1 cellular context compared by ENCODE assay signal in genomic region chr9:113395000-113395861, GRCh38.
A peak's percentile ranks its signal among the peaks of the same experiment; 100 is the strongest.
TF ChIP-seq lines count a peak whose summit lies in the region.

No MANE protein-coding gene starts in this region.

TF ChIP-seq in HepG2, 621 proteins besides CTCF, POLR2A, EP300 and RAD21 (continued from another document and continues in another):
- no peak for TF ChIP-seq AKNA (CRISPR knock-in tag; IDR thresholded peaks at IDR 0.05; ENCODE audit: borderline replicate concordance)
- peak; percentile 80 for TF ChIP-seq BCL6 (CRISPR knock-in tag; IDR thresholded peaks at IDR 0.05)
- no peak for TF ChIP-seq SOX13 (IDR thresholded peaks at IDR 0.05)
- peak in 1 of 2 experiments; percentile 84; a peak in 1 of 4 replicates for TF ChIP-seq SOX13 (CRISPR knock-in tag; conservative IDR thresholded peaks at IDR 0.05 in 1 of 2, IDR thresholded peaks at IDR 0.05 in 1 of 2)
- no peak for TF ChIP-seq ELF1 (CRISPR knock-in tag; IDR thresholded peaks at IDR 0.05)
- peak; percentile 89 for TF ChIP-seq FOXA3 (CRISPR knock-in tag; IDR thresholded peaks at IDR 0.05)
- no peak for TF ChIP-seq KLF6 (CRISPR knock-in tag; IDR thresholded peaks at IDR 0.05)
- TF ChIP-seq ZNF776 (CRISPR knock-in tag; IDR thresholded peaks at IDR 0.05): 0 out of 2 replicates have a peak, but pooled peaks have one; percentile 42
- TF ChIP-seq ZNF230 (CRISPR knock-in tag; IDR thresholded peaks at IDR 0.05): no peak
- peak; percentile 63; the same call in 1 of the 2 replicates for TF ChIP-seq ADNP (CRISPR knock-in tag; IDR thresholded peaks at IDR 0.05)
- TF ChIP-seq PPARG (CRISPR knock-in tag; conservative IDR thresholded peaks at IDR 0.05): peak; percentile 96
- TF ChIP-seq ERF (CRISPR knock-in tag; IDR thresholded peaks at IDR 0.05): peak; percentile 66; the same call in 1 of the 2 replicates
- TF ChIP-seq CREB3 (CRISPR knock-in tag; IDR thresholded peaks at IDR 0.05): no peak
- TF ChIP-seq TOE1 (CRISPR knock-in tag; IDR thresholded peaks at IDR 0.05): no peak
- peak; percentile 61; the same call in 1 of the 2 replicates for TF ChIP-seq ZNF644 (CRISPR knock-in tag; IDR thresholded peaks at IDR 0.05; ENCODE audit: low read depth)
- no peak for TF ChIP-seq DNMT1 (CRISPR knock-in tag; IDR thresholded peaks at IDR 0.05)
- peak; percentile 56; the same call in 1 of the 2 replicates for TF ChIP-seq FOXK1 (CRISPR knock-in tag; IDR thresholded peaks at IDR 0.05; ENCODE audit: borderline replicate concordance, low read depth)
- TF ChIP-seq ZNF264 (CRISPR knock-in tag; IDR thresholded peaks at IDR 0.05): no peak
- no peak for TF ChIP-seq AKAP8 (CRISPR knock-in tag; IDR thresholded peaks at IDR 0.05)
- no peak for TF ChIP-seq ZNF703 (CRISPR knock-in tag; IDR thresholded peaks at IDR 0.05; ENCODE audit: borderline replicate concordance)
- TF ChIP-seq ARNT (IDR thresholded peaks at IDR 0.05): no peak
- no peak for TF ChIP-seq NFIB (CRISPR knock-in tag; IDR thresholded peaks at IDR 0.05; ENCODE audit: borderline replicate concordance)
- peak; percentile 84 for TF ChIP-seq FOXP4 (CRISPR knock-in tag; IDR thresholded peaks at IDR 0.05)
- TF ChIP-seq ZBTB25 (CRISPR knock-in tag; IDR thresholded peaks at IDR 0.05): no peak
- no peak for TF ChIP-seq XBP1 (CRISPR knock-in tag; IDR thresholded peaks at IDR 0.05)
- TF ChIP-seq NFE2 (CRISPR knock-in tag; IDR thresholded peaks at IDR 0.05): no peak
- TF ChIP-seq ZNF124 (CRISPR knock-in tag; IDR thresholded peaks at IDR 0.05): 0 out of 2 replicates have a peak, but pooled peaks have one; percentile 48
- 0 out of 2 replicates have a peak, but pooled peaks have one; percentile 26 for TF ChIP-seq ZNF274 (CRISPR knock-in tag; IDR thresholded peaks at IDR 0.05)
- TF ChIP-seq IRX3 (CRISPR knock-in tag; IDR thresholded peaks at IDR 0.05; ENCODE audit: borderline replicate concordance, low read depth): no peak
- TF ChIP-seq ZMYM4 (CRISPR knock-in tag; IDR thresholded peaks at IDR 0.05): peak; percentile 71
- TF ChIP-seq MXD3 (CRISPR knock-in tag; IDR thresholded peaks at IDR 0.05): no peak
- peak; percentile 29; the same call in 1 of the 2 replicates for TF ChIP-seq YEATS4 (CRISPR knock-in tag; IDR thresholded peaks at IDR 0.05; ENCODE audit: borderline replicate concordance)
- 0 out of 2 replicates have a peak, but pooled peaks have one; percentile 45 for TF ChIP-seq ATF7 (IDR thresholded peaks at IDR 0.05)
- TF ChIP-seq ATF7 (CRISPR knock-in tag; IDR thresholded peaks at IDR 0.05): peak; percentile 39; the same call in 1 of the 2 replicates
- peak; percentile 62; the same call in 1 of the 2 replicates for TF ChIP-seq REPIN1 (CRISPR knock-in tag; IDR thresholded peaks at IDR 0.05; ENCODE audit: borderline replicate concordance, low read depth)
- TF ChIP-seq BRD4 (CRISPR knock-in tag; IDR thresholded peaks at IDR 0.05): no peak
- no peak for TF ChIP-seq RBM39 (IDR thresholded peaks at IDR 0.05; ENCODE audit: low read depth, low read length, poor library complexity, severe bottlenecking)
- TF ChIP-seq HBP1 (CRISPR knock-in tag; IDR thresholded peaks at IDR 0.05; ENCODE audit: low read depth): no peak
- peak; percentile 47; the same call in 1 of the 2 replicates for TF ChIP-seq ZNF792 (CRISPR knock-in tag; IDR thresholded peaks at IDR 0.05)
- TF ChIP-seq SUZ12 (IDR thresholded peaks at IDR 0.05; ENCODE audit: low read depth, low read length): no peak
- TF ChIP-seq NFYC (CRISPR knock-in tag; IDR thresholded peaks at IDR 0.05): no peak
- TF ChIP-seq MAFG (CRISPR knock-in tag; IDR thresholded peaks at IDR 0.05): no peak
- TF ChIP-seq SNAI1 (CRISPR knock-in tag; IDR thresholded peaks at IDR 0.05; ENCODE audit: borderline replicate concordance): 0 out of 2 replicates have a peak, but pooled peaks have one; percentile 50
- TF ChIP-seq MLLT10 (CRISPR knock-in tag; IDR thresholded peaks at IDR 0.05): no peak
- TF ChIP-seq HES4 (CRISPR knock-in tag; IDR thresholded peaks at IDR 0.05; ENCODE audit: borderline replicate concordance): no peak
- no peak for TF ChIP-seq ZNF709 (CRISPR knock-in tag; IDR thresholded peaks at IDR 0.05)
- no peak; the same call in 1 of the 2 replicates for TF ChIP-seq BORCS8-MEF2B (CRISPR knock-in tag; IDR thresholded peaks at IDR 0.05)
- TF ChIP-seq SALL1 (CRISPR knock-in tag; IDR thresholded peaks at IDR 0.05): peak; percentile 96
- no peak for TF ChIP-seq HDAC6 (IDR thresholded peaks at IDR 0.05; ENCODE audit: low read depth, low read length)
- peak; percentile 83 for TF ChIP-seq IKZF5 (CRISPR knock-in tag; IDR thresholded peaks at IDR 0.05)
- TF ChIP-seq HDAC1 (CRISPR knock-in tag; IDR thresholded peaks at IDR 0.05): peak; percentile 83
- TF ChIP-seq THAP9 (CRISPR knock-in tag; IDR thresholded peaks at IDR 0.05; ENCODE audit: borderline replicate concordance): no peak
- no peak for TF ChIP-seq E2F2 (CRISPR knock-in tag; IDR thresholded peaks at IDR 0.05; ENCODE audit: borderline replicate concordance)
- peak; percentile 40; the same call in 1 of the 2 replicates for TF ChIP-seq DRAP1 (CRISPR knock-in tag; IDR thresholded peaks at IDR 0.05)
